9 cellular contexts compared by ENCODE assay signal in the genomic region with DNA sequence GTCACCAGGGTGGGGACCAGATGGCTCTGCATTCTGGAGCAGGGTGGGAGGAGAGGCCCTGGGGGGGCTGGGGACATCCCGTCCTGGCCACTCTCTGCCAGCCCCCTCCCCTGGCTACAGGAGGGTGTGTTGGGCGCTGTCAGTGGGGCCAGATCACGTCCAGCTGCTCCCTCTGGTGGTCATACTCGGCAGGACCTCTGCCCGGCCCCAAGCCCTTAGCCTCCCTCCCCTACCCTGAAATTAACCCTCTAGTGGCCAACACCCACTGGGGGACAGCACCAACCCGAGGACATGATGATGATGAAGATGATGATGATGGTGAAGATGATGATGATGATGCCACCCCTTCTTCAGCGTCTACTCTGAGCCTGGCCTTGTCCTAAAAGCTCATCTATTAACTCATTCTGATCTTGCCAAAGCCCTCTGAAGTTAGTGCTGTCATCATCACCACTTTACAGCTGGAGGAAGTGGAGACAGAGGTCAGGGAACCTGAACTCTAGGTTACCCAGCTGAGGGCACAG. TPM values are rescaled to one million over a fixed set of nuclear protein-coding genes. Genes with fewer than 3 reads are reported as not detected.
A peak's percentile ranks its signal among the peaks of the same experiment; 100 is the strongest.
DNase-seq lines count a peak whose midpoint lies in the region; ATAC-seq and TF ChIP-seq lines count a peak whose summit lies in the region.
"Had no signal": no experiment of that assay in that cellular context is flagged by ENCODE, and none has a peak within 500 bp of the region (broad histone marks: within the 10 kb centered on the region; RNA-seq: fewer than 3 reads in every experiment).

No MANE protein-coding gene starts in this region.

- in situ Hi-C loops in transverse colon (cut with MboI; ENCODE audit: low pct_ligation_motif_present in 1 of 4, low pct_unique_long_range_greater_than_20kb in 1 of 4, low sequenced_read_pairs in 3 of 4): no loop called here

- H3K4me1 ChIP-seq in Peyer's patch (peaks cover 0 to 40% (median under 1%) of the 10 kb centered on the region in 4 donors), foreskin keratinocyte (no peaks in the 10 kb centered on the region), neuron (ENCODE audit: insufficient read depth, low read length) (peaks cover 43% of the 10 kb centered on the region), transverse colon (peaks cover 23 to 54% (median 35%) of the 10 kb centered on the region in 4 donors)

- TF ChIP-seq CTCF in HL-60 (IDR thresholded peaks at IDR 0.05; ENCODE audit: insufficient read depth, low read length) (peak; percentile 58), Peyer's patch (IDR thresholded peaks at IDR 0.05) (peak; percentile 68 to 93 (median 84)), foreskin keratinocyte (conservative IDR thresholded peaks at IDR 0.05) (peak; percentile 90), transverse colon (IDR thresholded peaks at IDR 0.05) (peak; percentile 86 to 98 (median 91))

- 0% methylated on average over 7 of the region's 7 CpGs; no CpG with 5 or more reads in 1 of the 2 donors for WGBS in transverse colon (ENCODE audit: low coverage in 1 of 2), 2 donors

- TF ChIP-seq EP300 in transverse colon (IDR thresholded peaks at IDR 0.05; ENCODE audit: low read depth): peak; percentile 34

- no peaks in the 10 kb centered on the region for H3K9me3 ChIP-seq in Peyer's patch
- H3K9me3 ChIP-seq in neuron (ENCODE audit: low read length): no peaks in the 10 kb centered on the region
- H3K9me3 ChIP-seq in transverse colon: no peaks in the 10 kb centered on the region

- no peak overlapping the region for H2AFZ ChIP-seq in neuron (ENCODE audit: low read depth, low read length)

- no peaks in the 10 kb centered on the region for H3K27me3 ChIP-seq in HL-60 (ENCODE audit: insufficient read depth, poor library complexity, severe bottlenecking)
- no peaks in the 10 kb centered on the region for H3K27me3 ChIP-seq in Peyer's patch
- H3K27me3 ChIP-seq in foreskin keratinocyte: no peaks in the 10 kb centered on the region
- no peaks in the 10 kb centered on the region for H3K27me3 ChIP-seq in neuron (ENCODE audit: insufficient read depth, low read length)
- no peaks in the 10 kb centered on the region for H3K27me3 ChIP-seq in transverse colon

- ATAC-seq in foreskin keratinocyte: peak; percentile 75
- ATAC-seq in GM18873 (IDR thresholded peaks at IDR 0.05; ENCODE audit: low FRiP score, unreplicated experiment): no peak

- H3K36me3 ChIP-seq in Peyer's patch (no peaks in the 10 kb centered on the region), neuron (ENCODE audit: insufficient read depth, low read length) (no peaks in the 10 kb centered on the region), transverse colon (no peaks in the 10 kb centered on the region)

- H3K27ac ChIP-seq in HL-60 (replicated peaks) (no peak overlapping the region), Peyer's patch (peak overlapping the region in 2 of 4 donors; percentile 26 to 84), foreskin keratinocyte (no peak overlapping the region), transverse colon (peak overlapping the region; percentile 55 to 91 (median 76))
- H3K27ac ChIP-seq: SK-N-MC had no signal

- TF ChIP-seq POLR2A in Peyer's patch (IDR thresholded peaks at IDR 0.05) (no peak), transverse colon (IDR thresholded peaks at IDR 0.05) (no peak)

- peak; percentile 67 for DNase-seq in COLO668 (lab: John Stamatoyannopoulos, UW; ENCODE audit: unreplicated experiment)
- peak; percentile 44 to 51 for DNase-seq in HL-60 (ENCODE audit: low read depth in 1 of 2, low spot score in 1 of 2)
- DNase-seq in Peyer's patch: peak; percentile 50 to 89 (median 85)
- peak; percentile 46 for DNase-seq in activated T-helper 9 cell treated with anti-CD3 and anti-CD28 coated beads, Interleukin-2, amount 50 U/mL, for 16 hours (ENCODE audit: low read depth)
- DNase-seq in foreskin keratinocyte: no peak
- peak; percentile 88 for DNase-seq in transverse colon

- H3K4me3 ChIP-seq in HL-60 (replicated peaks; ENCODE audit: insufficient read depth, low read length) (no peak overlapping the region), Peyer's patch (peak overlapping the region in 2 of 4 donors; percentile 22 to 33), neuron (ENCODE audit: low read length) (peak overlapping the region; percentile 14), transverse colon (peak overlapping the region in 1 of 4 donors; percentile 15)
- H3K4me3 ChIP-seq: SK-N-MC had no signal

- intact Hi-C loops in transverse colon (cut with DNase I; ENCODE audit: low total_unique reads): no loop called here

RNA-seq across cellular contexts. Expression of gene LGI4, which starts 0.6 kb away (rescaled TPM):
- total RNA-seq in Peyer's patch (10 to 100 TPM in 2 of 4 donors, 1 to 10 TPM in 2; 6.1 to 37.3 (median 14.4) TPM), foreskin keratinocyte (not detected in 2 replicates), transverse colon (10 to 100 TPM in 3 of 4 donors, 1 to 10 TPM in 1; 9.8 to 71.8 (median 25.9) TPM)
- polyA plus RNA-seq in foreskin keratinocyte: 0.06 TPM in 1 of 2 replicates, not detected in the other

RNA-seq across cellular contexts. Expression of gene FXYD1, which starts 3.2 kb away (rescaled TPM):
- total RNA-seq in Peyer's patch: 10 to 100 TPM in 2 of 4 donors, not detected in 2; 12.3 to 12.7 TPM
- total RNA-seq in foreskin keratinocyte: 0.35 and 0.41 TPM in 2 replicates
- 0.67 and 0.81 TPM in 2 replicates for polyA plus RNA-seq in foreskin keratinocyte
- total RNA-seq in transverse colon: 10 to 100 TPM in 2 of 4 donors, not detected in 2; 10.6 to 29.2 TPM

RNA-seq across cellular contexts. Expression of gene FXYD7, which starts 7.6 kb away (rescaled TPM):
- total RNA-seq in Peyer's patch (not detected), foreskin keratinocyte (0.18 TPM in 1 of 2 replicates, not detected in the other), transverse colon (not detected)
- polyA plus RNA-seq in foreskin keratinocyte: 0.16 and 0.25 TPM in 2 replicates

RNA-seq across cellular contexts. Expression of gene FXYD5, which starts 19.1 kb away (rescaled TPM):
- total RNA-seq in Peyer's patch (10 to 100 TPM in 3 of 4 donors, 1 to 10 TPM in 1; 6.0 to 67.7 (median 22.2) TPM), foreskin keratinocyte (268 and 277 TPM in 2 replicates), transverse colon (10 to 100 TPM in 2 of 4 donors, 1 to 10 TPM in 2; 2.0 to 57.2 (median 15.1) TPM)
- 416 and 427 TPM in 2 replicates for polyA plus RNA-seq in foreskin keratinocyte

RNA-seq across cellular contexts. Expression of gene FXYD3, which starts 19.8 kb away (rescaled TPM):
- total RNA-seq in Peyer's patch (1,000 to 10,000 TPM in 3 of 4 donors, 10 to 100 TPM in 1; 33.0 to 1,418 (median 1,063) TPM), foreskin keratinocyte (243 and 312 TPM in 2 replicates), transverse colon (1,000 to 10,000 TPM; 1,678 to 4,641 (median 3,622) TPM)
- 420 and 522 TPM in 2 replicates for polyA plus RNA-seq in foreskin keratinocyte

Comparison
In these comparisons a context has a peak if more than half of its experiments do, and no peak if none do; other contexts are left out.
1. DNase-seq: peak in COLO668 (single experiment), HL-60 (2 of 2), Peyer's patch (3 of 3), activated T-helper 9 cell treated with anti-CD3 and anti-CD28 coated beads, Interleukin-2, amount 50 U/mL, for 16 hours (single experiment) and transverse colon (single experiment); none in foreskin keratinocyte (0 of 2).
2. H3K27ac ChIP-seq: peak in transverse colon (4 of 4); none in HL-60 (single experiment) and foreskin keratinocyte (single experiment).
3. Peak in every context shown above with its lines, with median percentiles within 50 percentile points of each other: CTCF ChIP-seq.